17 cellular contexts compared by ENCODE assay signal in the genomic region with DNA sequence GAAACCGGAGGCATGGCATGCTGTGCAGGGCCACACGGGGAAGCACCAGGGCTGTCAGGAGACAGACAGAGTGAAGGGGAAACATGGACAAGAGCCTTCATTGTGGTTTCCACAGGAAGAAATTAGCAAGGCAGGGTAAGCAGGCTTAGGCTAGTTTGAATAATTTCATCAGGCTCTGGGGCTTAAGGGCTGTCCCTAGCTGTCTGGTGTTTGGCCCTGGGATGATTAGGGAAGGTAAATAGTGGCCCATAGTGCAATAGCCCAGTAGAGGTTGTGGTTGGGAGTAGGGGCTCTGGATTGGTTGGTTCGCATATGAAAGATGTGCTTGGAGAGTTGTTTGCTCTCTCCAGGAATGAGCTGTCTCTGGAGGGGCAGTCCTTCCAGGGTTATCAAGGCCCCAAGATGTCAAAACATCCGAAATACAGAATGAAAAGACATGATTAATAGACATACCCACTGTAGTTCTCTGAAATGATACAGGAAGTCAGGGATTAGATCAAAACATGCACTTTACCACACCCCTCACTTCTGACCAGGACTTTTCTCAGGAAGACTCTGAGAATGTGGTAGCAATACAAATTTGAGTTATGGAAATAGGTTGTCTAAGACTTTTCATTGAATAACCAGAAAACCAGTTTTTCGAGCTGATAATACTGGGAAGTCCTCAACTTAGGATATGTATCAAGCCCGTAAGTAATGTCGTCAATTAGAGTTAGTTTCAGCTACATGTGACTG.
"Had no signal": no experiment of that assay in that cellular context is flagged by ENCODE, and none has a peak within 500 bp of the region (broad histone marks: within the 10 kb centered on the region; RNA-seq: fewer than 3 reads in every experiment).

No MANE protein-coding gene starts in this region.

- H3K27ac ChIP-seq: dorsolateral prefrontal cortex, left ventricle myocardium inferior, pancreas, sigmoid colon, spleen, testis, upper lobe of left lung had no signal

- ATAC-seq: naive thymus-derived CD4-positive, alpha-beta T cell had no signal

- H3K9me3 ChIP-seq: left ventricle myocardium inferior, mucosa of descending colon, pancreas, spleen, stomach, testis, upper lobe of left lung had no signal

- DNase-seq: activated CD4-positive, alpha-beta T cell treated with anti-CD3 and anti-CD28 coated beads for 1 hour; activated CD4-positive, alpha-beta T cell treated with anti-CD3 and anti-CD28 coated beads, Interleukin-2, amount 50 U/mL, for 48 hours; activated naive CD4-positive, alpha-beta T cell treated with anti-CD3 and anti-CD28 coated beads, Interleukin-2, amount 50 U/mL, for 16 hours; activated T-cell treated with anti-CD3 and anti-CD28 coated beads, Interleukin-2, amount 50 U/mL, for 1 hour; dorsolateral prefrontal cortex; glutamatergic neuron; hypothalamus; left ventricle myocardium inferior; mucosa of descending colon; naive thymus-derived CD4-positive, alpha-beta T cell; pancreas; sigmoid colon; spleen; stomach; T1000; testis; upper lobe of left lung had no signal

- H3K4me3 ChIP-seq: dorsolateral prefrontal cortex, left ventricle myocardium inferior, mucosa of descending colon, pancreas, sigmoid colon, spleen, stomach, testis, upper lobe of left lung had no signal

- H3K36me3 ChIP-seq: left ventricle myocardium inferior, pancreas, sigmoid colon, spleen, stomach, upper lobe of left lung had no signal
